In the genomic region with DNA sequence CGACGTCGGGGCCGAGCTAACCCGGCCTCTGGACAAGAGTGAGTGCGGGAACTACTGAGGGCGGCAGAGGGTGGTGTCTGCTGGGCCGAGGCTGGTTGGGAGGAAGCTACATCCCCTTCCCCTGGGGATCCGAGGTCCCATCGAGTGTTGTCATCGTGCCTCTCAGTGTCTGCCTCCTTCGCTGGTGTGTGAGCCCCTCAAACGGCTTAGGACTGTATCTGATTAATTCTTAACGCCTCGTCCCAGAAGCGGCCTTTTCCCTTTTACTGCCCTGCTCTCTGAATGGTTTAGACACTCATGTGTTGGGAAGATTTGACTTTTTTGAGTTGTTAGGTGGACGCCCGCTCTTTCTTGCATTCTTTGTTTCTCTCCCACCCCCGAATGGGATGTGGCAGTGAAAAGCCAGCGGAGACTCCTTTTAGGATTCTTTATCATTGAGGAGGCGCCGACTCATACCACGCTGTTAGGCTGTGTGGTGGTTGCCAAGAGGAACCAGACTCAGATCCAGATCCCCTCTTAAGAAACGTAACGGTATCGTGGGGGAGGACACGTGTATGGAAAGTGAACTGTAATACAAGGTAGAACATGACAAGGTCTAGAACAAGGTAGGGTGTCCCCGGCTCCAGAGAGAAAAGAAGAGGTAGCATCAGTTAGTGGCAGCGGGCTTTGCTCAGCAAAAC, we compare ENCODE assay signal across 8 cellular contexts. TPM values are rescaled to one million over a fixed set of nuclear protein-coding genes. Genes with fewer than 3 reads are reported as not detected.
DNase-seq lines count a peak whose midpoint lies in the region; ATAC-seq and TF ChIP-seq lines count a peak whose summit lies in the region.

No MANE protein-coding gene starts in this region.

- peak overlapping the region; percentile 99 to 100 for H3K27ac Mint-ChIP-seq in T-cell

- CTCF ChIA-PET in BJ (lab: Yijun Ruan, JAX) (no interaction called here), T-cell (lab: Charles Lee) (no interaction called here)

- H3K9me3 ChIP-seq in HAP-1 (no peaks in the 10 kb centered on the region), ectodermal cell (ENCODE audit: control insufficient read depth, low read length) (no peaks in the 10 kb centered on the region)

- H3K36me3 Mint-ChIP-seq in T-cell: peaks cover 7% of the 10 kb centered on the region

- H3K36me3 ChIP-seq in BJ (ENCODE audit: control insufficient read depth, insufficient read depth, low read length) (peaks cover 3% of the 10 kb centered on the region), HAP-1 (replicated peaks) (peaks cover 4% of the 10 kb centered on the region), ectodermal cell (ENCODE audit: control insufficient read depth, insufficient read depth, low read length) (no peaks in the 10 kb centered on the region)

- no peak for TF ChIP-seq CTCF in BJ (IDR thresholded peaks at IDR 0.05; ENCODE audit: insufficient read depth, low read depth, low read length)

- DNase-seq in BJ (ENCODE audit: low read depth): no peak
- DNase-seq in HAP-1 (ENCODE audit: low spot score in 2 of 2): no peak
- peak in 30 of 34 experiments; percentile 7 to 58 (median 34) for DNase-seq in T-cell
- DNase-seq in myocyte (ENCODE audit: low read depth): peak; percentile 11
- DNase-seq in dedifferentiated amniotic fluid mesenchymal stem cell (ENCODE audit: extremely low spot score): no peak

- H3K4me3 ChIP-seq in BJ (ENCODE audit: low read depth, low read length) (peak overlapping the region; percentile 97), HAP-1 (peak overlapping the region; percentile 95), ectodermal cell (ENCODE audit: insufficient read depth, low read depth, low read length) (peak overlapping the region; percentile 96)

- in situ Hi-C loops in HAP-1 (cut with MboI; ENCODE audit: low sequenced_read_pairs): no loop called here

- no peaks in the 10 kb centered on the region for H3K27me3 Mint-ChIP-seq in T-cell

- no peaks in the 10 kb centered on the region for H3K9me3 Mint-ChIP-seq in T-cell

- no peaks in the 10 kb centered on the region for H3K27me3 ChIP-seq in BJ (ENCODE audit: control insufficient read depth, insufficient read depth, low read length)
- H3K27me3 ChIP-seq in HAP-1 (ENCODE audit: low read depth): no peaks in the 10 kb centered on the region
- H3K27me3 ChIP-seq in ectodermal cell (ENCODE audit: control insufficient read depth, insufficient read depth, low read length, poor library complexity, severe bottlenecking): no peaks in the 10 kb centered on the region

- H3K27ac ChIP-seq in ectodermal cell (ENCODE audit: insufficient read depth, low read depth, low read length, poor library complexity, severe bottlenecking): peak overlapping the region; percentile 91

- WGBS in ectodermal cell, 2 experiments: 4 to 5% methylated on average over 29 of the region's 29 CpGs

- H3K4me1 Mint-ChIP-seq in T-cell: peaks cover 49 to 62% (median 52%) of the 10 kb centered on the region in 3 donors

- ATAC-seq in T-cell (replicated peaks in 1 of 4): peak in 2 of 4 experiments; percentile 7 to 28
- no peak for ATAC-seq in HG03139 (IDR thresholded peaks at IDR 0.05; ENCODE audit: unreplicated experiment)
- no peak for ATAC-seq in GM19351 (IDR thresholded peaks at IDR 0.05; ENCODE audit: unreplicated experiment)

- peak overlapping the region; percentile 88 to 96 (median 96) for H3K4me3 Mint-ChIP-seq in T-cell

- H3K4me1 ChIP-seq in HAP-1 (peaks cover 14% of the 10 kb centered on the region), ectodermal cell (ENCODE audit: control insufficient read depth, insufficient read depth, low read length) (peaks cover 5% of the 10 kb centered on the region)

- POLR2A ChIA-PET in BJ (lab: Charles Lee) (no interaction called here), T-cell (lab: Charles Lee) (interaction anchor here (0.5 to 1.0 kb wide), 4 partner anchors 50 to 376 kb away, joined by 3 read pairs; partner anchors contain the start of gene SRGN (in 1 of the 2))

RNA-seq across cellular contexts. Expression of gene SUPV3L1, which starts 0.6 kb away (rescaled TPM):
- polyA plus RNA-seq in BJ (2011; rRNA removed): 17.1 and 26.0 TPM in 2 replicates
- 18.1 and 20.3 TPM in 2 replicates for polyA minus RNA-seq in BJ (2011; rRNA and poly(A)+ RNA removed)
- total RNA-seq in T-cell: 10 to 100 TPM; 34.1 to 50.7 (median 36.1) TPM
- polyA plus RNA-seq in ectodermal cell (2013, experiment 1 of 4): 40.7 TPM
- 44.4 TPM for polyA plus RNA-seq in ectodermal cell (2013, experiment 2 of 4)
- polyA plus RNA-seq in ectodermal cell (2013, experiment 3 of 4): 41.4 TPM
- polyA plus RNA-seq in ectodermal cell (2013, experiment 4 of 4): 35.4 TPM
- 26.6 and 32.9 TPM in 2 replicates for total RNA-seq in myocyte
- polyA plus RNA-seq in myocyte (2012): 29.3 TPM

RNA-seq across cellular contexts. Expression of gene HKDC1, which starts 39.5 kb away (rescaled TPM):
- polyA plus RNA-seq in BJ (2011; rRNA removed): 0.09 and 0.18 TPM in 2 replicates
- 0.05 TPM in 1 of 2 replicates, not detected in the other for polyA minus RNA-seq in BJ (2011; rRNA and poly(A)+ RNA removed)
- 1 to 10 TPM; 2.3 to 6.5 (median 5.2) TPM for total RNA-seq in T-cell
- not detected for polyA plus RNA-seq in ectodermal cell (2013, experiment 1 of 4)
- not detected for polyA plus RNA-seq in ectodermal cell (2013, experiment 2 of 4)
- polyA plus RNA-seq in ectodermal cell (2013, experiment 3 of 4): not detected
- not detected for polyA plus RNA-seq in ectodermal cell (2013, experiment 4 of 4)
- 0.10 and 0.11 TPM in 2 replicates for total RNA-seq in myocyte
- polyA plus RNA-seq in myocyte (2012): 4.5 TPM

RNA-seq across cellular contexts. Expression of gene VPS26A, which starts 56.7 kb away (rescaled TPM):
- 7.5 and 18.7 TPM in 2 replicates for polyA plus RNA-seq in BJ (2011; rRNA removed)
- polyA minus RNA-seq in BJ (2011; rRNA and poly(A)+ RNA removed): 2.1 and 4.9 TPM in 2 replicates
- total RNA-seq in T-cell (10 to 100 TPM; 24.6 to 35.8 (median 28.2) TPM), myocyte (28.1 and 32.2 TPM in 2 replicates)
- polyA plus RNA-seq in ectodermal cell (2013, experiment 1 of 4): 61.6 TPM
- polyA plus RNA-seq in ectodermal cell (2013, experiment 2 of 4): 65.5 TPM
- 45.3 TPM for polyA plus RNA-seq in ectodermal cell (2013, experiment 3 of 4)
- polyA plus RNA-seq in ectodermal cell (2013, experiment 4 of 4): 48.1 TPM
- polyA plus RNA-seq in myocyte (2012): 25.2 TPM

Comparison
In these comparisons a context has a peak if more than half of its experiments do, and no peak if none do; other contexts are left out.
1. DNase-seq: peak in T-cell (30 of 34) and myocyte (single experiment); none in BJ (single experiment), HAP-1 (0 of 2) and dedifferentiated amniotic fluid mesenchymal stem cell (single experiment).
2. Peak in every context shown above with its lines, with median percentiles within 50 percentile points of each other: H3K4me3 ChIP-seq.